8 cellular contexts compared by ENCODE assay signal in the genomic region with DNA sequence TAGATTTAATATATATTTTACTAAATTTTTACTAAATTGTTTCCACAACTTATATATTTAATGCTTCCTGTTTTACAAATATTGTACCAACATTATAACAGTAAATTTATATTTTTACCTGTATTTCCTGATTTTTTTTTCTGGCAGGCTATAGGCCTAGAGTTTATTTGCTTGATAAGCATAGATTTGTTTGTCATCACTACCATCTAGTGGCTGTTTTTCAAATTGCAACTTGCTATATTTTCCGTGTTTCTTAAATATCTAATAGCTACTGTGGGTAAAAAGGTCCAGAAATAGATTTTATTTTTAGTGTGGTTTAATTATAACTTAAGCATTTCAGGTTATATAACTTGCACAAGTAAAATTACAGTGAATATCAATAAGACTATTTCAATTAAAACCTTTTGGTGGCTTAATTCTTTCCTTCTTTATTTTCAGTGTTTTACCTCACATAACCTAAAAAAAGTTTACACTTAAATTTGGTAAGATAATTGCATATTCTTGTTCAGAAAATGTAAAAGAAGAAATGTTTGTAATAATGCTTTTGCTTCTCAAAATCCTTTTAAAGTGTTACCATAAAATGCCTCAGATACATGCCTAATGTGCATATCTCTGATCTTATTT.
DNase-seq lines count a peak whose midpoint lies in the region; ATAC-seq and TF ChIP-seq lines count a peak whose summit lies in the region.

No MANE protein-coding gene starts in this region.

- no peak overlapping the region for H2AFZ ChIP-seq in KMS-11 (ENCODE audit: low read depth)

- intact Hi-C loops in prostate gland (cut with DNase I), result loop anchor here (5.0 kb wide), 1 partner anchor 119 kb away; no protein-coding TSS in a partner anchor

- H3K9ac ChIP-seq in KMS-11 (no peak overlapping the region), SK-N-MC (ENCODE audit: insufficient read length) (no peak overlapping the region)

- H3K9me3 ChIP-seq in SK-N-MC (ENCODE audit: low read depth, low read length) (no peaks in the 10 kb centered on the region), prostate gland (no peaks in the 10 kb centered on the region)

- no peak overlapping the region for H3K4me3 ChIP-seq in KMS-11 (IDR thresholded peaks at IDR 0.05; ENCODE audit: insufficient read depth, low read depth, low read length)
- no peak overlapping the region for H3K4me3 ChIP-seq in SK-N-MC
- H3K4me3 ChIP-seq in fibroblast of pulmonary artery (replicated peaks; ENCODE audit: low read depth, low read length), result no peak overlapping the region
- H3K4me3 ChIP-seq in prostate gland, result no peak overlapping the region
- H3K4me3 ChIP-seq in H7 (ENCODE audit: insufficient read depth, low read depth, low read length), result no peak overlapping the region

- H4K20me1 ChIP-seq in KMS-11 (ENCODE audit: insufficient read depth), result no peaks in the 10 kb centered on the region

- H3K27me3 ChIP-seq in KMS-11 (ENCODE audit: insufficient read depth, low read depth), result no peaks in the 10 kb centered on the region
- no peaks in the 10 kb centered on the region for H3K27me3 ChIP-seq in prostate gland (replicated peaks; ENCODE audit: insufficient read depth)
- H3K27me3 ChIP-seq in H7 (ENCODE audit: control insufficient read depth, insufficient read depth, low read length), result no peaks in the 10 kb centered on the region

- DNase-seq in DMS153 treated with DMSO at 0.1 percent for 48 hours (lab: John Stamatoyannopoulos, UW; ENCODE audit: unreplicated experiment), result peak; percentile 69
- peak; percentile 57 for DNase-seq in SK-N-MC (ENCODE audit: low read depth, low spot score)
- DNase-seq in fibroblast of pulmonary artery (ENCODE audit: low read depth), result peak; percentile 87
- DNase-seq in prostate gland (ENCODE audit: low spot score), result peak; percentile 35
- DNase-seq in H7, result no peak

- no peak for TF ChIP-seq POLR2A in prostate gland (IDR thresholded peaks at IDR 0.05)

- WGBS in prostate gland, result 0% methylated on average over 1 of the region's 1 CpG

- H3K36me3 ChIP-seq in KMS-11 (ENCODE audit: insufficient read depth) (no peaks in the 10 kb centered on the region), SK-N-MC (ENCODE audit: insufficient read depth, low read length) (no peaks in the 10 kb centered on the region; the same call in 1 of the 2 replicates), prostate gland (no peaks in the 10 kb centered on the region), H7 (replicated peaks; ENCODE audit: control insufficient read depth, insufficient read depth, low read length) (no peaks in the 10 kb centered on the region)

- H3K4me2 ChIP-seq in KMS-11, result no peak overlapping the region

- H3K27ac ChIP-seq in KMS-11, result no peak overlapping the region
- no peak overlapping the region for H3K27ac ChIP-seq in SK-N-MC
- H3K27ac ChIP-seq in prostate gland, result no peak overlapping the region

- TF ChIP-seq CTCF in KMS-11 (conservative IDR thresholded peaks at IDR 0.05; ENCODE audit: low read depth, low read length) (peak; percentile 81), fibroblast of pulmonary artery (IDR thresholded peaks at IDR 0.05; ENCODE audit: low read length, missing control alignments) (peak; percentile 66), prostate gland (IDR thresholded peaks at IDR 0.05) (peak; percentile 83 to 93 (median 88))

- peak; percentile 66 for ATAC-seq in GM19452 (IDR thresholded peaks at IDR 0.05; ENCODE audit: unreplicated experiment)
- no peak for ATAC-seq in HG03460 (IDR thresholded peaks at IDR 0.05; ENCODE audit: unreplicated experiment)

- no peaks in the 10 kb centered on the region for H3K79me2 ChIP-seq in KMS-11 (ENCODE audit: insufficient read depth, low read depth)

- H3K4me1 ChIP-seq in KMS-11 (ENCODE audit: low read depth, poor library complexity, severe bottlenecking) (no peaks in the 10 kb centered on the region), prostate gland (replicated peaks) (no peaks in the 10 kb centered on the region)
